In genomic region chr7:111090834-111091233, GRCh38 we compare ENCODE assay signal across 8 cellular contexts. TPM values are rescaled to one million over a fixed set of nuclear protein-coding genes. Genes with fewer than 3 reads are reported as not detected.
A peak's percentile ranks its signal among the peaks of the same experiment; 100 is the strongest.
DNase-seq lines count a peak whose midpoint lies in the region; ATAC-seq, FAIRE-seq and TF ChIP-seq lines count a peak whose summit lies in the region.

LRRN3 (plus strand) TSS chr7:111091127; CDS start chr7:111122773, 31,646 bp downstream.

- H2AFZ ChIP-seq in K562 (ENCODE audit: low read depth, low read length): no peak within 1 kb of the TSS; the same call in 1 of the 2 replicates

- TF ChIP-seq POLR2A in K562 (conservative IDR thresholded peaks at IDR 0.05): no peak

- 65% methylated on average over 5 of the region's 5 CpGs for WGBS in K562 (ENCODE audit: insufficient coverage, low coverage, missing lambda C conversion rate)

- CTCF ChIA-PET in Panc1 (lab: Charles Lee) (no interaction called here), K562 (lab: Yijun Ruan, JAX; ENCODE audit: low intra/inter-chr PET ratio) (interaction anchor here (0.6 to 2.7 kb wide), 2 partner anchors 233 to 396 kb away, joined by 5 to 11 read pairs; no protein-coding TSS in a partner anchor)

- H3K9me3 ChIP-seq in Panc1 (ENCODE audit: control insufficient read depth, insufficient read depth, low read depth, low read length) (no peaks in the 10 kb centered on the region), K562 (replicated peaks; ENCODE audit: control insufficient read depth, insufficient read depth, low read depth, low read length) (no peaks in the 10 kb centered on the region)

- in situ Hi-C loops in Panc1 (cut with HindIII; ENCODE audit: low pct_unique_long_range_greater_than_20kb, low sequenced_read_pairs) (no loop called here), K562 (cut with MboI) (loop anchor here (5.0 to 10.0 kb wide), 2 partner anchors 386 to 644 kb away; no protein-coding TSS in a partner anchor)

- H3K27me3 ChIP-seq in Panc1 (ENCODE audit: control insufficient read depth, insufficient read depth, low read length) (no peaks in the 10 kb centered on the region), K562 (ENCODE audit: control insufficient read depth in 2 of 2, insufficient read depth in 2 of 2, low read length in 2 of 2) (no peaks in the 10 kb centered on the region), kidney epithelial cell (ENCODE audit: control insufficient read depth, insufficient read depth, low read length) (no peaks in the 10 kb centered on the region)

- ATAC-seq in Panc1 (no peak), K562 (peak; percentile 81), HG03571 (IDR thresholded peaks at IDR 0.05; ENCODE audit: unreplicated experiment) (no peak), HG02973 (IDR thresholded peaks at IDR 0.05; ENCODE audit: unreplicated experiment) (no peak)

- no peaks in the 10 kb centered on the region for H3K4me1 ChIP-seq in Panc1 (ENCODE audit: control insufficient read depth, insufficient read depth, low read length)
- H3K4me1 ChIP-seq in K562 (replicated peaks in 1 of 2; ENCODE audit: control insufficient read depth in 2 of 2, insufficient read depth in 2 of 2, low read length in 2 of 2): no peaks in the 10 kb centered on the region; a peak in 1 of 5 replicates

- H4K20me1 ChIP-seq in K562 (replicated peaks; ENCODE audit: control insufficient read depth, insufficient read depth, low read length): no peaks in the 10 kb centered on the region

- no peak within 1 kb of the TSS for H3K4me2 ChIP-seq in K562 (ENCODE audit: insufficient read depth, low read length)

- intact Hi-C loops in Panc1 (cut with micrococcal nuclease; ENCODE audit: unreplicated experiment) (loop anchor here (2.0 to 10.0 kb wide), 2 partner anchors 396 to 644 kb away; no protein-coding TSS in a partner anchor), K562 (cut with micrococcal nuclease) (loop anchor here (1.0 to 5.0 kb wide), 4 partner anchors 238 to 644 kb away; partner anchors contain the start of gene IMMP2L)

- TF ChIP-seq CTCF in Panc1 (IDR thresholded peaks at IDR 0.05): no peak
- no peak for TF ChIP-seq CTCF in K562 (IDR thresholded peaks at IDR 0.05 in 2 of 3, conservative IDR thresholded peaks at IDR 0.05 in 1 of 3; ENCODE audit: insufficient read depth in 2 of 3, low read depth in 1 of 3, low read length in 3 of 3)
- no peak for TF ChIP-seq CTCF in kidney epithelial cell (IDR thresholded peaks at IDR 0.05; ENCODE audit: insufficient read depth, low read length, poor library complexity, severe bottlenecking)

- POLR2A ChIA-PET in Panc1 (lab: Charles Lee): no interaction called here
- POLR2A ChIA-PET in K562 (lab: Yijun Ruan, JAX): no interaction called here

- no peaks in the 10 kb centered on the region for H3K9me1 ChIP-seq in K562 (ENCODE audit: control insufficient read depth, insufficient read depth, low read length)

- no peak for TF ChIP-seq EP300 in K562 (IDR thresholded peaks at IDR 0.05; ENCODE audit: low read length)

- no peaks in the 10 kb centered on the region for H3K79me2 ChIP-seq in K562 (ENCODE audit: control insufficient read depth, insufficient read depth, low read length)

- FAIRE-seq in K562 (lab: Jason Lieb, UNC): no peak

- no peaks in the 10 kb centered on the region for H3K36me3 ChIP-seq in Panc1 (ENCODE audit: control insufficient read depth, insufficient read depth, low read length)
- H3K36me3 ChIP-seq in K562 (ENCODE audit: control insufficient read depth, insufficient read depth, low read length): no peaks in the 10 kb centered on the region
- H3K36me3 ChIP-seq in kidney epithelial cell (ENCODE audit: control insufficient read depth, insufficient read depth, low read length): no peaks in the 10 kb centered on the region

- BruUV-seq in Panc1 (replicated peaks; lab: Mats Ljungman, UMichigan): no TSS peak
- no TSS peak for BruUV-seq in K562 (replicated peaks; lab: Mats Ljungman, UMichigan)

- H3K27ac ChIP-seq in Panc1 (ENCODE audit: low read length) (no peak within 1 kb of the TSS), K562 (ENCODE audit: extremely low read depth, low read depth, low read length) (no peak within 1 kb of the TSS)

- peak within 1 kb of the TSS; percentile 20 to 34; a peak in 3 of 4 replicates for H3K4me3 ChIP-seq in Panc1 (ENCODE audit: low read depth in 2 of 2, low read length in 2 of 2)
- no peak within 1 kb of the TSS for H3K4me3 ChIP-seq in K562
- peak within 1 kb of the TSS; percentile 2 for H3K4me3 ChIP-seq in kidney epithelial cell (ENCODE audit: low read depth, low read length)

- no peak within 1 kb of the TSS for H3K9ac ChIP-seq in K562 (ENCODE audit: insufficient read depth in 1 of 2, low read depth in 2 of 2, low read length in 2 of 2)

- TF ChIP-seq RAD21 in K562 (CRISPR knock-in tag; conservative IDR thresholded peaks at IDR 0.05 in 1 of 2, IDR thresholded peaks at IDR 0.05 in 1 of 2): no peak

- DNase-seq in GM03348 (ENCODE audit: low spot score): peak; percentile 59
- DNase-seq in Panc1 (ENCODE audit: low read depth, low spot score): no peak
- peak in 3 of 4 experiments; percentile 8 to 17 (median 13) for DNase-seq in K562 (ENCODE audit: extremely low read depth in 1 of 4, low spot score in 3 of 4)
- DNase-seq in kidney epithelial cell (ENCODE audit: low read depth): no peak
- peak; percentile 10 for DNase-seq in stimulated activated CD8-positive, alpha-beta memory T cell treated with anti-CD3 and anti-CD28 coated beads, Interleukin-4, amount 100 ng/mL, for 24 hours (ENCODE audit: low read depth)
- no peak for DNase-seq in NCI-H2029 treated with DMSO at 0.1 percent for 48 hours (lab: John Stamatoyannopoulos, UW)

TF ChIP-seq in K562, 482 proteins besides CTCF, POLR2A, EP300 and RAD21:
- TF ChIP-seq ZNF253 (CRISPR knock-in tag; conservative IDR thresholded peaks at IDR 0.05) (no peak), CBX2 (IDR thresholded peaks at IDR 0.05; ENCODE audit: insufficient read depth, low read length, poor library complexity, severe bottlenecking) (no peak), TCF15 (CRISPR knock-in tag; IDR thresholded peaks at IDR 0.05) (no peak), RBM17 (IDR thresholded peaks at IDR 0.05; ENCODE audit: borderline replicate concordance, low read depth, low read length) (no peak), NFXL1 (CRISPR knock-in tag; IDR thresholded peaks at IDR 0.05) (no peak), SMARCA5 (IDR thresholded peaks at IDR 0.05) (no peak), SRSF7 (optimal IDR thresholded peaks at IDR 0.05; ENCODE audit: low read depth, low read length) (no peak), MEIS2 (IDR thresholded peaks at IDR 0.05; ENCODE audit: partially characterized antibody) (no peak), NEUROD1 (IDR thresholded peaks at IDR 0.05; ENCODE audit: borderline replicate concordance, low read depth, low read length, partially characterized antibody) (no peak), MNT (conservative IDR thresholded peaks at IDR 0.05) (no peak)

RNA-seq across cellular contexts. Expression of gene LRRN3, which starts in this region (rescaled TPM):
- total RNA-seq in Panc1 (2021; ENCODE audit: unreplicated experiment) (0.15 TPM), K562 (2014; rRNA removed) (0.12 TPM in 1 of 2 replicates, not detected in the other), K562 (2014; rRNA removed; fragmentation: Illumina TruSeq; extraction: Trizol) (0.29 and 0.41 TPM in 2 replicates), K562 (2015; rRNA removed; fragmentation: Illumina TruSeq; extraction: Trizol) (0.11 and 0.18 TPM in 2 replicates), K562 (2021) (0.20 and 0.35 TPM in 2 replicates), kidney epithelial cell (0.34 and 0.38 TPM in 2 replicates)
- not detected for polyA plus RNA-seq in Panc1 (2012; ENCODE audit: insufficient read length)
- 0.21 TPM in 1 of 2 replicates, not detected in the other for total RNA-seq in K562 (2011; cell fraction: chromatin; rRNA removed; ENCODE audit: low replicate concordance)
- total RNA-seq in K562 (2011; cell fraction: nucleolus; rRNA removed): 0.13 TPM in 1 of 2 replicates, not detected in the other
- total RNA-seq in K562 (2011; cell fraction: nucleoplasm; rRNA removed): 0.07 and 0.15 TPM in 2 replicates
- polyA plus RNA-seq in K562 (2011; rRNA removed) (0.07 and 0.09 TPM in 2 replicates), K562 (2014; fragmentation: Illumina TruSeq; extraction: Trizol) (0.10 and 0.21 TPM in 2 replicates), K562 (2014; fragmentation: Nextera tagmentation; extraction: Ambion mirVana) (under 1 TPM; 0.20 to 1.00 TPM), K562 (2014; rRNA removed) (0.05 and 0.16 TPM in 2 replicates)
- polyA plus RNA-seq in K562 (2011; cell fraction: cytosol; rRNA removed): 0.01 and 0.03 TPM in 2 replicates
- polyA plus RNA-seq in K562 (2011; cell fraction: nucleus; rRNA removed): not detected in 2 replicates
- polyA plus RNA-seq in K562 (2012): 0.08 and 0.10 TPM in 2 replicates
- 0.06 and 0.18 TPM in 2 replicates for polyA minus RNA-seq in K562 (2011; rRNA and poly(A)+ RNA removed)
- polyA minus RNA-seq in K562 (2011; cell fraction: cytosol; rRNA and poly(A)+ RNA removed): not detected in 2 replicates
- polyA minus RNA-seq in K562 (2011; cell fraction: nucleus; rRNA and poly(A)+ RNA removed): 0.13 and 0.22 TPM in 2 replicates

Comparison
In these comparisons a context has a peak if more than half of its experiments do, and no peak if none do; other contexts are left out.
1. Peak in DNase-seq and ATAC-seq in K562; RNA of the gene not detected or under 1 TPM.
2. DNase-seq: peak in GM03348 (single experiment) and stimulated activated CD8-positive, alpha-beta memory T cell treated with anti-CD3 and anti-CD28 coated beads, Interleukin-4, amount 100 ng/mL, for 24 hours (single experiment); none in Panc1 (single experiment), kidney epithelial cell (single experiment) and NCI-H2029 treated with DMSO at 0.1 percent for 48 hours (single experiment).